In genomic region chr7:53302511-53303246, GRCh38 we compare ENCODE assay signal across 25 cellular contexts.
"Had no signal": no experiment of that assay in that cellular context is flagged by ENCODE, and none has a peak within 500 bp of the region (broad histone marks: within the 10 kb centered on the region; RNA-seq: fewer than 3 reads in every experiment).

No MANE protein-coding gene starts in this region.

- DNase-seq: activated CD4-positive, alpha-beta memory T cell treated with anti-CD3 and anti-CD28 coated beads, Interleukin-2, amount 10 ng/mL, durations not matched to agents 7 days and 5 days; activated CD4-positive, alpha-beta T cell treated with anti-CD3 and anti-CD28 coated beads for 36 hours; activated CD4-positive, alpha-beta T cell treated with anti-CD3 and anti-CD28 coated beads, Interleukin-2, amount 10 ng/mL, durations not matched to agents 24 days and 14 days; activated CD4-positive, CD25-positive, alpha-beta regulatory T cell; activated CD4-positive, CD25-positive, alpha-beta regulatory T cell treated with anti-CD3 and anti-CD28 coated beads, Interleukin-2, amount 50 U/mL, for 72 hours; activated effector memory CD4-positive, alpha-beta T cell treated with Interleukin-2 at 50 U/mL for 16 hours; activated gamma-delta T cell treated with Interleukin-2 at 50 U/mL for 16 hours; activated naive CD4-positive, alpha-beta T cell treated with anti-CD3 and anti-CD28 coated beads, Interleukin-2, amount 50 U/mL, for 16 hours; activated naive CD4-positive, alpha-beta T cell treated with Interleukin-2 at 50 U/mL for 16 hours; activated T-cell treated with anti-CD3 and anti-CD28 coated beads, Interleukin-2, amount 50 U/mL, for 4 hours; amniotic stem cell; central memory CD4-positive, alpha-beta T cell; cerebellar nuclear complex; colonic mucosa; effector CD8-positive, alpha-beta T cell; esophagus squamous epithelium; foreskin melanocyte; T-helper 2 cell had no signal

- H3K4me3 Mint-ChIP-seq: activated CD4-positive, alpha-beta memory T cell treated with anti-CD3 and anti-CD28 coated beads, Interleukin-2, amount 10 ng/mL, durations not matched to agents 7 days and 5 days; activated CD4-positive, alpha-beta T cell treated with anti-CD3 and anti-CD28 coated beads for 36 hours; activated CD4-positive, alpha-beta T cell treated with anti-CD3 and anti-CD28 coated beads, Interleukin-2, amount 10 ng/mL, durations not matched to agents 24 days and 14 days; activated naive CD8-positive, alpha-beta T cell; activated T-cell treated with anti-CD3 and anti-CD28 coated beads, Interleukin-2, amount 50 U/mL, for 4 hours; activated T-helper 17 cell treated with anti-CD3 and anti-CD28 coated beads, Interleukin-2, amount 50 U/mL, for 72 hours; brain had no signal

- H3K4me3 ChIP-seq: breast epithelium, cardiac muscle cell, colonic mucosa, esophagus squamous epithelium, gastroesophageal sphincter had no signal

- H3K9me3 Mint-ChIP-seq: brain had no signal

- H3K9me3 ChIP-seq: breast epithelium, colonic mucosa, esophagus squamous epithelium, gastroesophageal sphincter had no signal

- H3K27ac Mint-ChIP-seq: activated CD4-positive, alpha-beta memory T cell treated with anti-CD3 and anti-CD28 coated beads, Interleukin-2, amount 10 ng/mL, durations not matched to agents 7 days and 5 days; activated CD4-positive, alpha-beta T cell treated with anti-CD3 and anti-CD28 coated beads for 36 hours; activated CD4-positive, alpha-beta T cell treated with anti-CD3 and anti-CD28 coated beads, Interleukin-2, amount 10 ng/mL, durations not matched to agents 24 days and 14 days; activated naive CD8-positive, alpha-beta T cell; activated T-helper 17 cell treated with anti-CD3 and anti-CD28 coated beads, Interleukin-2, amount 50 U/mL, for 72 hours had no signal

- H3K27me3 Mint-ChIP-seq: activated CD4-positive, alpha-beta memory T cell treated with anti-CD3 and anti-CD28 coated beads, Interleukin-2, amount 10 ng/mL, durations not matched to agents 7 days and 5 days; activated CD4-positive, alpha-beta T cell treated with anti-CD3 and anti-CD28 coated beads for 36 hours; activated CD4-positive, alpha-beta T cell treated with anti-CD3 and anti-CD28 coated beads, Interleukin-2, amount 10 ng/mL, durations not matched to agents 24 days and 14 days; activated naive CD8-positive, alpha-beta T cell; activated T-helper 17 cell treated with anti-CD3 and anti-CD28 coated beads, Interleukin-2, amount 50 U/mL, for 72 hours had no signal

- H3K27ac ChIP-seq: breast epithelium, cardiac muscle cell, colonic mucosa, epithelial cell of prostate, esophagus squamous epithelium, gastroesophageal sphincter had no signal

- ATAC-seq: activated CD4-positive, alpha-beta T cell treated with anti-CD3 and anti-CD28 coated beads for 36 hours; activated T-cell treated with anti-CD3 and anti-CD28 coated beads, Interleukin-2, amount 50 U/mL, for 4 hours; activated T-helper 17 cell treated with anti-CD3 and anti-CD28 coated beads, Interleukin-2, amount 50 U/mL, for 72 hours; gastroesophageal sphincter had no signal

- H3K36me3 ChIP-seq: breast epithelium, cardiac muscle cell, colonic mucosa, esophagus squamous epithelium, gastroesophageal sphincter had no signal

- H3K4me1 Mint-ChIP-seq: activated CD4-positive, alpha-beta memory T cell treated with anti-CD3 and anti-CD28 coated beads, Interleukin-2, amount 10 ng/mL, durations not matched to agents 7 days and 5 days; activated CD4-positive, alpha-beta T cell treated with anti-CD3 and anti-CD28 coated beads for 36 hours; activated CD4-positive, alpha-beta T cell treated with anti-CD3 and anti-CD28 coated beads, Interleukin-2, amount 10 ng/mL, durations not matched to agents 24 days and 14 days; activated T-helper 17 cell treated with anti-CD3 and anti-CD28 coated beads, Interleukin-2, amount 50 U/mL, for 72 hours had no signal

- H3K27me3 ChIP-seq: breast epithelium, cardiac muscle cell, colonic mucosa, esophagus squamous epithelium, gastroesophageal sphincter had no signal

- H3K4me1 ChIP-seq: breast epithelium, colonic mucosa, esophagus squamous epithelium, gastroesophageal sphincter had no signal

- H3K36me3 Mint-ChIP-seq: activated naive CD8-positive, alpha-beta T cell; brain had no signal
